In genomic region chr12:111180830-111181726, GRCh38 we compare ENCODE assay signal across 10 cellular contexts.
DNase-seq lines count a peak whose midpoint lies in the region; ATAC-seq and TF ChIP-seq lines count a peak whose summit lies in the region.
"Had no signal": no experiment of that assay in that cellular context is flagged by ENCODE, and none has a peak within 500 bp of the region (broad histone marks: within the 10 kb centered on the region; RNA-seq: fewer than 3 reads in every experiment).

No MANE protein-coding gene starts in this region.

- no peaks in the 10 kb centered on the region for H3K79me2 ChIP-seq in SK-N-SH (ENCODE audit: insufficient read depth)

- TF ChIP-seq RAD21 in SK-N-SH (IDR thresholded peaks at IDR 0.05; ENCODE audit: low read length), result peak; percentile 38

- H4K20me1 ChIP-seq in SK-N-SH (ENCODE audit: insufficient read depth), result no peaks in the 10 kb centered on the region

- peak; percentile 89 for DNase-seq in Right ventricle myocardium inferior (ENCODE audit: missing footprints)
- no peak for DNase-seq in cardiac septum (ENCODE audit: low spot score)
- peak; percentile 83 for DNase-seq in SK-N-SH
- peak; percentile 91 for DNase-seq in left kidney (ENCODE audit: low read depth, low spot score)
- DNase-seq in uterus, result peak; percentile 57 to 64
- no peak for DNase-seq in activated effector memory CD4-positive, alpha-beta T cell treated with anti-CD3 and anti-CD28 coated beads, Interleukin-2, amount 50 U/mL, for 16 hours
- no peak for DNase-seq in activated CD4-positive, alpha-beta T cell treated with anti-CD3 and anti-CD28 coated beads for 48 hours
- DNase-seq in T-helper 2 cell treated with Interferon-gamma antibody and Interleukin-4, amounts not matched to agents 5 μg/mL and 100 μg/mL, for 36 hours (ENCODE audit: low spot score), result no peak
- DNase-seq: kidney glomerular epithelial cell had no signal

- WGBS in SK-N-SH (ENCODE audit: low lambda C conversion rate), result 13% methylated on average over 30 of the region's 30 CpGs

- H3K4me1 ChIP-seq in SK-N-SH (ENCODE audit: control insufficient read depth in 1 of 2, insufficient read depth in 2 of 2, low read depth in 1 of 2, low read length in 1 of 2) (peaks cover 4 to 82% of the 10 kb centered on the region in 2 experiments; a peak in 3 of 4 replicates), uterus (peaks cover 0 to 18% of the 10 kb centered on the region in 2 donors)
- H3K4me1 ChIP-seq: ascending aorta had no signal

- POLR2A ChIA-PET in SK-N-SH (lab: Yijun Ruan, JAX), result interaction anchor here (1.0 to 1.2 kb wide), 2 partner anchors 29 to 94 kb away, joined by 3 to 4 read pairs; no protein-coding TSS in a partner anchor

- H3K27ac ChIP-seq in SK-N-SH (ENCODE audit: low read depth in 2 of 2, low read length in 1 of 2) (peak overlapping the region in 1 of 2 experiments; percentile 99; a peak in 3 of 4 replicates), uterus (no peak overlapping the region)
- H3K27ac ChIP-seq: ascending aorta had no signal

- CTCF ChIA-PET in SK-N-SH (lab: Yijun Ruan, JAX), result interaction anchor here (0.7 to 4.1 kb wide), 11 partner anchors 9 to 148 kb away, joined by 3 to 19 read pairs (median 4); no protein-coding TSS in a partner anchor

- no peak overlapping the region for H3K4me2 ChIP-seq in SK-N-SH

- H2AFZ ChIP-seq in SK-N-SH (ENCODE audit: low read depth), result no peak overlapping the region

- intact Hi-C loops in Right ventricle myocardium inferior (cut with DNase I), result no loop called here
- intact Hi-C loops in cardiac septum (cut with DNase I), result no loop called here
- intact Hi-C loops in uterus (cut with DNase I; ENCODE audit: low total_unique reads), result no loop called here

- no peaks in the 10 kb centered on the region for H3K9me3 Mint-ChIP-seq in T-helper 2 cell treated with Interferon-gamma antibody and Interleukin-4, amounts not matched to agents 5 μg/mL and 100 μg/mL, for 36 hours

- H3K27ac Mint-ChIP-seq in T-helper 2 cell treated with Interferon-gamma antibody and Interleukin-4, amounts not matched to agents 5 μg/mL and 100 μg/mL, for 36 hours, result no peak overlapping the region

- no peaks in the 10 kb centered on the region for H3F3A ChIP-seq in SK-N-SH (replicated peaks; ENCODE audit: insufficient read depth)

- no peak for TF ChIP-seq POLR2A in uterus (IDR thresholded peaks at IDR 0.05)

- TF ChIP-seq CTCF in SK-N-SH (IDR thresholded peaks at IDR 0.05) (no peak), uterus (IDR thresholded peaks at IDR 0.05) (no peak)

- H3K27me3 Mint-ChIP-seq in T-helper 2 cell treated with Interferon-gamma antibody and Interleukin-4, amounts not matched to agents 5 μg/mL and 100 μg/mL, for 36 hours (ENCODE audit: low read depth), result peaks cover 23% of the 10 kb centered on the region

- ATAC-seq in Right ventricle myocardium inferior, result no peak

- H3K36me3 ChIP-seq in SK-N-SH (replicated peaks in 1 of 2; ENCODE audit: control insufficient read depth in 1 of 2, insufficient read depth in 2 of 2, low read length in 1 of 2) (no peaks in the 10 kb centered on the region), uterus (no peaks in the 10 kb centered on the region)
- H3K36me3 ChIP-seq: ascending aorta had no signal

- H3K4me3 Mint-ChIP-seq in T-helper 2 cell treated with Interferon-gamma antibody and Interleukin-4, amounts not matched to agents 5 μg/mL and 100 μg/mL, for 36 hours, result no peak overlapping the region

- no peaks in the 10 kb centered on the region for H3K9me2 ChIP-seq in SK-N-SH

- H3K36me3 Mint-ChIP-seq in T-helper 2 cell treated with Interferon-gamma antibody and Interleukin-4, amounts not matched to agents 5 μg/mL and 100 μg/mL, for 36 hours (ENCODE audit: low read depth), result no peaks in the 10 kb centered on the region

- H3K4me3 ChIP-seq in SK-N-SH (ENCODE audit: low read depth in 2 of 2, low read length in 1 of 2), result no peak overlapping the region; a peak in 1 of 4 replicates
- no peak overlapping the region for H3K4me3 ChIP-seq in uterus
- H3K4me3 ChIP-seq: ascending aorta had no signal

- no peaks in the 10 kb centered on the region for H3K9me3 ChIP-seq in SK-N-SH
- H3K9me3 ChIP-seq in uterus, result no peaks in the 10 kb centered on the region
- H3K9me3 ChIP-seq: ascending aorta had no signal

- H3K27me3 ChIP-seq in SK-N-SH (ENCODE audit: insufficient read depth), result peaks cover 9% of the 10 kb centered on the region; the same call in 1 of the 2 replicates
- H3K27me3 ChIP-seq in uterus, result no peaks in the 10 kb centered on the region
- H3K27me3 ChIP-seq: ascending aorta had no signal

- no peaks in the 10 kb centered on the region for H3K4me1 Mint-ChIP-seq in T-helper 2 cell treated with Interferon-gamma antibody and Interleukin-4, amounts not matched to agents 5 μg/mL and 100 μg/mL, for 36 hours (ENCODE audit: low read depth)

- no peak overlapping the region for H3K9ac ChIP-seq in SK-N-SH

- TF ChIP-seq EP300 in SK-N-SH (IDR thresholded peaks at IDR 0.05; ENCODE audit: borderline replicate concordance in 1 of 2, low read depth in 1 of 2, low read length in 1 of 2), result peak in 1 of 2 experiments; percentile 88; a peak in 2 of 4 replicates

TF ChIP-seq in SK-N-SH, 30 proteins besides CTCF, POLR2A, EP300 and RAD21:
- TF ChIP-seq TEAD4 (IDR thresholded peaks at IDR 0.05; ENCODE audit: borderline replicate concordance, insufficient read depth) (0 out of 2 replicates have a peak, but pooled peaks have one; percentile 9), CHD2 (IDR thresholded peaks at IDR 0.05; ENCODE audit: low read length, partially characterized antibody) (peak; percentile 2), JUND (IDR thresholded peaks at IDR 0.05) (0 out of 2 replicates have a peak, but pooled peaks have one; percentile 4), NRF1 (IDR thresholded peaks at IDR 0.05; ENCODE audit: low read depth, low read length) (peak; percentile 46; the same call in 1 of the 2 replicates), PBX3 (IDR thresholded peaks at IDR 0.05) (peak; percentile 34; the same call in 1 of the 2 replicates), NFIC (IDR thresholded peaks at IDR 0.05; ENCODE audit: borderline replicate concordance) (peak; percentile 59), GATA2 (CRISPR knock-in tag; IDR thresholded peaks at IDR 0.05) (peak; percentile 81), RCOR1 (IDR thresholded peaks at IDR 0.05; ENCODE audit: low read length) (peak; percentile 77; the same call in 1 of the 2 replicates), MXI1 (IDR thresholded peaks at IDR 0.05; ENCODE audit: low read depth, low read length) (peak; percentile 66; the same call in 1 of the 2 replicates), FOXJ3 (CRISPR knock-in tag; IDR thresholded peaks at IDR 0.05) (peak; percentile 66), SMC3 (IDR thresholded peaks at IDR 0.05; ENCODE audit: low read depth, low read length) (peak; percentile 31; the same call in 1 of the 2 replicates), TCF12 (IDR thresholded peaks at IDR 0.05) (peak; percentile 56), ELF1 (IDR thresholded peaks at IDR 0.05) (no peak), USF1 (IDR thresholded peaks at IDR 0.05; ENCODE audit: borderline replicate concordance, low read depth) (no peak), EZH2phosphoT487 (IDR thresholded peaks at IDR 0.05; ENCODE audit: borderline replicate concordance, low read depth) (no peak), USF2 (IDR thresholded peaks at IDR 0.05; ENCODE audit: borderline replicate concordance, low read depth, low read length) (no peak)
- TF ChIP-seq, protein P1, sequence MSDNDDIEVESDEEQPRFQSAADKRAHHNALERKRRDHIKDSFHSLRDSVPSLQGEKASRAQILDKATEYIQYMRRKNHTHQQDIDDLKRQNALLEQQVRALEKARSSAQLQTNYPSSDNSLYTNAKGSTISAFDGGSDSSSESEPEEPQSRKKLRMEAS (IDR thresholded peaks at IDR 0.05; ENCODE audit: low read depth), result no peak

Comparison
In these comparisons a context has a peak if more than half of its experiments do, and no peak if none do; other contexts are left out.
1. DNase-seq: peak in Right ventricle myocardium inferior (single experiment), SK-N-SH (single experiment), left kidney (single experiment) and uterus (2 of 2); none in cardiac septum (single experiment), activated effector memory CD4-positive, alpha-beta T cell treated with anti-CD3 and anti-CD28 coated beads, Interleukin-2, amount 50 U/mL, for 16 hours (single experiment), activated CD4-positive, alpha-beta T cell treated with anti-CD3 and anti-CD28 coated beads for 48 hours (single experiment) and T-helper 2 cell treated with Interferon-gamma antibody and Interleukin-4, amounts not matched to agents 5 μg/mL and 100 μg/mL, for 36 hours (single experiment).